ENCODE assay signal across 19 cellular contexts in the genomic region with DNA sequence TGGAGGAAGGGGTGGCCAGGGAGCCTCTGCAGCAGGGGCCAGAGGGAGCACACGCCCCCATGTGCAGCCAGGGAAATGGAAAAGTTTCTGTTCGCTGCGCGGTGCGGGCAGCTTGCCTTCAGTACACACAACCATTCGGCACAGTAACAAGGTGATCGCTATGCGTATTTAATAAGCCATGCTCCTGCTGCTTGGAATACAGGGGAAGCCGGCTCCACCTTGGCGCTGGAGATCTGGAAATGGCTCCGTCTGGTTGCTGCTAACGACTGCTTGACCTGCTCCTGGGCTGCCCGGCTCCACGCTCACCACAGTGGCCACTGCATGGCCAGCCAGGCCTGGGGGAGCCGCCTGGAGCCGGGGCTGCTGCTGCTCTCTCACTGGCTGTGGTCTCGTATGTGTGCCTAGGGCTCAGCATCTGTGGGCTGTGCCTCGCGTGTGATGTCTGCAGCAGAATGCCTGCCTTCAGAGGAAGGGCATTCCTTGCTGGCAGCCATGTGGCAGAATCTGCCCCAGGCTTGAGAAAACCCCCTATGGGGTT.
DNase-seq lines count a peak whose midpoint lies in the region; ATAC-seq and TF ChIP-seq lines count a peak whose summit lies in the region.
"Had no signal": no experiment of that assay in that cellular context is flagged by ENCODE, and none has a peak within 500 bp of the region (broad histone marks: within the 10 kb centered on the region; RNA-seq: fewer than 3 reads in every experiment).

No MANE protein-coding gene starts in this region.

- no peaks in the 10 kb centered on the region for H3K9me2 ChIP-seq in PC-3 (replicated peaks; ENCODE audit: low read length)

- no peaks in the 10 kb centered on the region for H3K27me3 ChIP-seq in ascending aorta
- no peaks in the 10 kb centered on the region for H3K27me3 ChIP-seq in PC-3 (ENCODE audit: low read length)
- H3K27me3 ChIP-seq: SJSA1 had no signal

- H3K4me3 ChIP-seq in ascending aorta (no peak overlapping the region), PC-3 (ENCODE audit: low read length) (no peak overlapping the region)
- H3K4me3 ChIP-seq: A549, GM23338, SJSA1 had no signal

- H3K9me3 Mint-ChIP-seq in glutamatergic neuron (ENCODE audit: unreplicated experiment): peaks cover 20% of the 10 kb centered on the region
- H3K9me3 Mint-ChIP-seq: CD8-positive, alpha-beta T cell; GM23338 had no signal

- peaks cover 22% of the 10 kb centered on the region for H3K27me3 Mint-ChIP-seq in glutamatergic neuron (ENCODE audit: unreplicated experiment)

- no peak for ATAC-seq in GM19328 (IDR thresholded peaks at IDR 0.05; ENCODE audit: unreplicated experiment)
- no peak for ATAC-seq in PC-3
- ATAC-seq: A549; CD8-positive, alpha-beta T cell; GM23338; HCT116; Panc1 had no signal

- H3K9ac ChIP-seq in PC-3 (ENCODE audit: low read length): no peak overlapping the region

- no peaks in the 10 kb centered on the region for H4K20me1 ChIP-seq in PC-3 (ENCODE audit: low read length)

- no TSS peak for BruUV-seq in PC-3 (replicated peaks; lab: Mats Ljungman, UMichigan)

- CTCF ChIA-PET in PC-3 (lab: Charles Lee): no interaction called here

- no peak overlapping the region for H3K4me2 ChIP-seq in PC-3 (ENCODE audit: low read length)
- H3K4me2 ChIP-seq: A549, GM23338 had no signal

- no peaks in the 10 kb centered on the region for H3F3A ChIP-seq in PC-3 (ENCODE audit: low read length, unreplicated experiment)

- H3K36me3 ChIP-seq in ascending aorta (peaks cover 63 to 78% of the 10 kb centered on the region in 2 donors), PC-3 (ENCODE audit: low read depth, low read length) (no peaks in the 10 kb centered on the region)

- H3K27ac Mint-ChIP-seq in glutamatergic neuron (ENCODE audit: unreplicated experiment): peak overlapping the region; percentile 28
- H3K27ac Mint-ChIP-seq: CD8-positive, alpha-beta T cell; GM23338 had no signal

- peaks cover 46% of the 10 kb centered on the region for H3K4me1 Mint-ChIP-seq in glutamatergic neuron (ENCODE audit: low read depth, unreplicated experiment)

- intact Hi-C loops in ascending aorta (cut with DNase I): no loop called here
- intact Hi-C loops in PC-3 (cut with micrococcal nuclease): no loop called here

- H3K36me3 Mint-ChIP-seq in glutamatergic neuron (ENCODE audit: unreplicated experiment): no peaks in the 10 kb centered on the region
- H3K36me3 Mint-ChIP-seq: CD8-positive, alpha-beta T cell had no signal

- POLR2A ChIA-PET in PC-3 (lab: Charles Lee; ENCODE audit: unreplicated experiment): no interaction called here

- no peaks in the 10 kb centered on the region for H3K79me2 ChIP-seq in PC-3 (ENCODE audit: low read length)

- TF ChIP-seq CTCF in ascending aorta (IDR thresholded peaks at IDR 0.05) (no peak), glutamatergic neuron (IDR thresholded peaks at IDR 0.05; ENCODE audit: partially characterized antibody, unreplicated experiment) (no peak), PC-3 (conservative IDR thresholded peaks at IDR 0.05; ENCODE audit: low read depth, low read length) (no peak)

- H3K9me3 ChIP-seq in ascending aorta: no peaks in the 10 kb centered on the region
- no peaks in the 10 kb centered on the region for H3K9me3 ChIP-seq in PC-3 (ENCODE audit: low read length)
- H3K9me3 ChIP-seq: A549, SJSA1 had no signal

- H3K27ac ChIP-seq in ascending aorta (peak overlapping the region; percentile 9 to 24), PC-3 (ENCODE audit: low read length) (no peak overlapping the region)
- H3K27ac ChIP-seq: A549, SJSA1 had no signal

- H3K4me1 ChIP-seq in ascending aorta: peaks cover 0 to 36% of the 10 kb centered on the region in 2 donors
- H3K4me1 ChIP-seq in PC-3 (ENCODE audit: insufficient read depth, low read length): no peaks in the 10 kb centered on the region
- H3K4me1 ChIP-seq: A549, SJSA1 had no signal

- DNase-seq in NCI-H2227 (lab: John Stamatoyannopoulos, UW; ENCODE audit: unreplicated experiment) (peak; percentile 26), NCI-H2227 treated with DMSO at 0.1 percent for 48 hours (lab: John Stamatoyannopoulos, UW) (no peak), ascending aorta (ENCODE audit: low spot score in 2 of 2) (no peak), glutamatergic neuron (no peak), DMS53 (lab: John Stamatoyannopoulos, UW) (no peak), PC-3 (no peak)
- DNase-seq: Calu3; CD8-positive, alpha-beta T cell; GDM1; NCI-H1092 treated with DMSO at 0.1 percent for 48 hours; NCI-H1694; NCI-H345; NCI-H524 treated with DMSO at 0.1 percent for 48 hours had no signal

- no peak overlapping the region for H3K4me3 Mint-ChIP-seq in glutamatergic neuron (ENCODE audit: unreplicated experiment)
- H3K4me3 Mint-ChIP-seq: CD8-positive, alpha-beta T cell; GM23338 had no signal

- no peak overlapping the region for H2AFZ ChIP-seq in PC-3 (ENCODE audit: low read length)
- H2AFZ ChIP-seq: GM23338 had no signal
